Comparison of ENCODE assay signal across 15 cellular contexts in the genomic region with DNA sequence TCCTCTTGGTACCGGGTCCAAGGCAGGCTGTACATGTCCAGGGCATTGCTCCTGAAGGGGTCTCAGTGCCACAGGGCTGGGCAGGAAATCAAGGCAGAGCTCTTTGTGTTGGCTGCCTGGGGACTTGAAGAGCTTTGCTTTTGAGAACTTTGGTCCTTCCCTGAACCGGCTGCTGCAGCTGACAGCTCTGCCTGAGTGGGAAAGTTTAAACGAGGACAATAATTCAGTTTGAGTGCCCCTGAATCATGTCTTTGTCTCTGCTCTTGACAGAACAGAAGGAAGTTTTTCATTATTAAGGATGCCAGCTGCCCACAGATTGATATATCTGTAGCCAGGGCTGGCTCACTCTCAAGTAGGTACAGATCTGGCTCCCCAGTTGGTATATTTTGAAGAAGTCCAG. TPM values are rescaled to one million over a fixed set of nuclear protein-coding genes. Genes with fewer than 3 reads are reported as not detected.
DNase-seq lines count a peak whose midpoint lies in the region; ATAC-seq and TF ChIP-seq lines count a peak whose summit lies in the region.
"Had no signal": no experiment of that assay in that cellular context is flagged by ENCODE, and none has a peak within 500 bp of the region (broad histone marks: within the 10 kb centered on the region; RNA-seq: fewer than 3 reads in every experiment).

No MANE protein-coding gene starts in this region.

- H3K4me1 ChIP-seq in neuronal stem cell (ENCODE audit: control insufficient read depth in 2 of 2, insufficient read depth in 1 of 2, low read depth in 1 of 2, low read length in 2 of 2) (peaks cover 1 to 14% of the 10 kb centered on the region in 2 donors), H9 (ENCODE audit: insufficient read depth, low read length) (no peaks in the 10 kb centered on the region; the same call in 1 of the 2 replicates)
- H3K4me1 ChIP-seq: SJCRH30 had no signal

- H3K36me3 Mint-ChIP-seq in H9 (ENCODE audit: insufficient read depth in 1 of 3, low read depth in 3 of 3), result no peaks in the 10 kb centered on the region

- H3K18ac ChIP-seq in neuronal stem cell (ENCODE audit: low read length), result no peak overlapping the region
- no peak overlapping the region for H3K18ac ChIP-seq in H9 (ENCODE audit: insufficient read length, low read depth, low read length)

- H3K23ac ChIP-seq in neuronal stem cell (ENCODE audit: low read depth, low read length, poor library complexity), result no peak overlapping the region
- H3K23ac ChIP-seq in H9 (ENCODE audit: insufficient read length, low read depth, low read length), result no peak overlapping the region

- H2BK5ac ChIP-seq in neuronal stem cell (ENCODE audit: low read length) (no peak overlapping the region), H9 (ENCODE audit: insufficient read length, low read length) (no peak overlapping the region)

- H4K91ac ChIP-seq in neuronal stem cell (ENCODE audit: low read depth, low read length, poor library complexity) (no peak overlapping the region), H9 (ENCODE audit: insufficient read length, low read depth, low read length) (no peak overlapping the region)

- H3K4me3 Mint-ChIP-seq in H9, result no peak overlapping the region
- H3K4me3 Mint-ChIP-seq: GM23338 had no signal

- no peaks in the 10 kb centered on the region for H3K9me3 ChIP-seq in neuronal stem cell (replicated peaks in 1 of 2; ENCODE audit: control insufficient read depth in 2 of 2, insufficient read depth in 1 of 2, low read depth in 1 of 2, low read length in 2 of 2)
- no peaks in the 10 kb centered on the region for H3K9me3 ChIP-seq in H9 (ENCODE audit: control insufficient read depth, low read depth, low read length)
- H3K9me3 ChIP-seq: SJCRH30 had no signal

- H3K4ac ChIP-seq in neuronal stem cell (ENCODE audit: low read length) (no peak overlapping the region), H9 (ENCODE audit: low read depth, low read length) (no peak overlapping the region)

- no peaks in the 10 kb centered on the region for H3K36me3 ChIP-seq in neuronal stem cell (replicated peaks in 1 of 2; ENCODE audit: control insufficient read depth in 2 of 2, insufficient read depth in 2 of 2, low read length in 2 of 2)
- H3K36me3 ChIP-seq: SJCRH30 had no signal

- H3K23me2 ChIP-seq in H9 (ENCODE audit: insufficient read length, low read depth, low read length, poor library complexity, severe bottlenecking), result no peaks in the 10 kb centered on the region

- no peak for ATAC-seq in HG02759 (IDR thresholded peaks at IDR 0.05; ENCODE audit: unreplicated experiment)
- ATAC-seq: GM12878, GM23338 had no signal

- H4K20me1 ChIP-seq in H9 (ENCODE audit: control insufficient read depth, insufficient read depth, insufficient read length), result no peaks in the 10 kb centered on the region

- no peak overlapping the region for H3T11ph ChIP-seq in H9 (ENCODE audit: low read length)

- H2BK12ac ChIP-seq in neuronal stem cell (ENCODE audit: low read length) (no peak overlapping the region), H9 (ENCODE audit: insufficient read length, low read depth, low read length) (no peak overlapping the region)

- H2BK120ac ChIP-seq in neuronal stem cell (ENCODE audit: low read depth, low read length), result no peak overlapping the region
- H2BK120ac ChIP-seq in H9 (ENCODE audit: low read depth, low read length, poor library complexity, severe bottlenecking), result no peak overlapping the region

- H3K27ac ChIP-seq in neuronal stem cell (replicated peaks; ENCODE audit: low read length), result no peak overlapping the region
- no peak overlapping the region for H3K27ac ChIP-seq in H9 (ENCODE audit: insufficient read length, low read depth, low read length)
- H3K27ac ChIP-seq: C4-2B, PC-9, SJCRH30 had no signal

- no peak overlapping the region for H3K27ac Mint-ChIP-seq in H9
- H3K27ac Mint-ChIP-seq: GM23338 had no signal

- H3K56ac ChIP-seq in H9 (ENCODE audit: insufficient read length, low read depth, low read length), result no peak overlapping the region

- H2BK20ac ChIP-seq in H9 (ENCODE audit: low read depth, low read length, poor library complexity, severe bottlenecking), result no peak overlapping the region

- peaks cover 33 to 54% of the 10 kb centered on the region in 2 experiments for H3K4me1 Mint-ChIP-seq in H9

- no peak overlapping the region for H4K8ac ChIP-seq in neuronal stem cell (ENCODE audit: low read depth, low read length)
- no peak overlapping the region for H4K8ac ChIP-seq in H9 (replicated peaks; ENCODE audit: insufficient read length, low read depth, low read length)

- no peaks in the 10 kb centered on the region; the same call in 1 of the 2 replicates for H3K27me3 Mint-ChIP-seq in H9 (ENCODE audit: low read depth)

- H3K79me1 ChIP-seq in neuronal stem cell (ENCODE audit: low read depth, low read length), result no peaks in the 10 kb centered on the region
- no peaks in the 10 kb centered on the region for H3K79me1 ChIP-seq in H9 (ENCODE audit: insufficient read depth, low read depth, low read length, poor library complexity, severe bottlenecking)

- TF ChIP-seq CTCF in H9 (conservative IDR thresholded peaks at IDR 0.05), result no peak

- no CpG with 5 or more reads among the region's 3 CpGs for WGBS in neuronal stem cell (ENCODE audit: extremely low coverage in 2 of 2, insufficient read length in 2 of 2, insufficient replicate concordance in 1 of 2), 2 donors
- WGBS in H9 (ENCODE audit: extremely low coverage, insufficient read length, low lambda C conversion rate), result no CpG with 5 or more reads among the region's 3 CpGs

- H2AK5ac ChIP-seq in neuronal stem cell (ENCODE audit: low read depth, low read length) (no peak overlapping the region), H9 (ENCODE audit: insufficient read length, low read length) (no peak overlapping the region)

- no peak overlapping the region for H2AFZ ChIP-seq in neuronal stem cell (ENCODE audit: low read length)
- H2AFZ ChIP-seq in H9 (ENCODE audit: low read length), result no peak overlapping the region
- H2AFZ ChIP-seq: GM23338, PC-9 had no signal

- DNase-seq in NCI-H510A treated with DMSO at 0.1 percent for 48 hours (lab: John Stamatoyannopoulos, UW) (peak; percentile 20), NCI-H510A (lab: John Stamatoyannopoulos, UW) (no peak), DMS153 treated with DMSO at 0.1 percent for 48 hours (lab: John Stamatoyannopoulos, UW; ENCODE audit: unreplicated experiment) (peak; percentile 54), NCI-H345 (lab: John Stamatoyannopoulos, UW) (peak; percentile 39), neuronal stem cell (ENCODE audit: low spot score) (no peak), H9 (no peak)
- DNase-seq: COR-L47, NCI-H2081, PC-9, SJCRH30, T-helper 9 cell had no signal

- H3K14ac ChIP-seq in neuronal stem cell (ENCODE audit: low read length), result no peak overlapping the region
- no peak overlapping the region for H3K14ac ChIP-seq in H9 (ENCODE audit: insufficient read depth, low read length)

- no peaks in the 10 kb centered on the region for H3K9me3 Mint-ChIP-seq in H9
- H3K9me3 Mint-ChIP-seq: GM23338 had no signal

- no peaks in the 10 kb centered on the region for H3K27me3 ChIP-seq in neuronal stem cell (ENCODE audit: control insufficient read depth in 3 of 3, insufficient read depth in 3 of 3, low read depth in 1 of 3, low read length in 3 of 3)
- no peaks in the 10 kb centered on the region for H3K27me3 ChIP-seq in H9 (ENCODE audit: insufficient read depth, low read length)
- H3K27me3 ChIP-seq: SJCRH30 had no signal

- no peak overlapping the region for H3K9ac ChIP-seq in neuronal stem cell (ENCODE audit: low read depth, low read length, poor library complexity)
- H3K9ac ChIP-seq in H9 (ENCODE audit: extremely low read depth, insufficient read length, low read length), result no peak overlapping the region

- H2BK15ac ChIP-seq in neuronal stem cell (ENCODE audit: low read length) (peak overlapping the region; percentile 1), H9 (ENCODE audit: low read depth, low read length) (no peak overlapping the region)

- no peak overlapping the region for H4K5ac ChIP-seq in H9 (ENCODE audit: insufficient read length, low read depth, low read length)

- H3K79me2 ChIP-seq in H9 (ENCODE audit: insufficient read depth, low read length), result no peaks in the 10 kb centered on the region

- H3K4me3 ChIP-seq in neuronal stem cell (ENCODE audit: low read length in 2 of 2), result no peak overlapping the region
- H3K4me3 ChIP-seq: GM12878, GM23338, PC-9, SJCRH30 had no signal

- H3K4me2 ChIP-seq in neuronal stem cell (ENCODE audit: insufficient read depth, low read length, poor library complexity, severe bottlenecking) (no peak overlapping the region), H9 (ENCODE audit: insufficient read depth, insufficient read length, low read length) (no peak overlapping the region)
- H3K4me2 ChIP-seq: GM23338, PC-9 had no signal

RNA-seq across cellular contexts. Expression of gene ANKRD6, which starts 56.1 kb away (rescaled TPM):
- polyA plus RNA-seq in neuronal stem cell (2013, experiment 1 of 2), result 23.8 TPM
- 25.7 TPM for polyA plus RNA-seq in neuronal stem cell (2013, experiment 2 of 2)
- 5.4 and 5.6 TPM in 2 replicates for total RNA-seq in H9 (2021)

Comparison
In these comparisons a context has a peak if more than half of its experiments do, and no peak if none do; other contexts are left out.
1. DNase-seq: peak in NCI-H510A treated with DMSO at 0.1 percent for 48 hours (single experiment), DMS153 treated with DMSO at 0.1 percent for 48 hours (single experiment) and NCI-H345 (single experiment); none in NCI-H510A (single experiment), neuronal stem cell (single experiment) and H9 (single experiment).